Comparison of ENCODE assay signal across 8 cellular contexts in genomic region chr12:57772429-57773322, GRCh38. TPM values are rescaled to one million over a fixed set of nuclear protein-coding genes. Genes with fewer than 3 reads are reported as not detected.
DNase-seq lines count a peak whose midpoint lies in the region; ATAC-seq, FAIRE-seq and TF ChIP-seq lines count a peak whose summit lies in the region.

Gene EEF1AKMT3, plus strand, starts transcription at chr12:57772614. Its CDS starts 111 bp downstream, at chr12:57772725.

- no peak for FAIRE-seq in D721Med (lab: Jason Lieb, UNC)

- CTCF ChIA-PET in CD4-positive, alpha-beta T cell (lab: Charles Lee): interaction anchor here (0.7 to 3.3 kb wide), 5 partner anchors 8 to 16 kb away, joined by 3 to 10 read pairs (median 6); partner anchors contain the start of gene TSFM
- CTCF ChIA-PET in T-cell (lab: Charles Lee): interaction anchor here (0.7 to 1.3 kb wide), 5 partner anchors 9 to 18 kb away, joined by 3 to 11 read pairs (median 4); partner anchors contain the start of gene TSFM (in 2 of the 2)

- peak within 1 kb of the TSS; percentile 79 for H3K27ac ChIP-seq in CD4-positive, alpha-beta T cell (ENCODE audit: low read depth, low read length)
- H3K27ac ChIP-seq in HL-60 (replicated peaks): peak within 1 kb of the TSS; percentile 96
- H3K27ac ChIP-seq in ectodermal cell (ENCODE audit: insufficient read depth, low read depth, low read length, poor library complexity, severe bottlenecking): peak within 1 kb of the TSS; percentile 92
- H3K27ac ChIP-seq in lower lobe of right lung: peak within 1 kb of the TSS; percentile 91

- peaks cover 2% of the 10 kb centered on the region for H3K4me1 ChIP-seq in ectodermal cell (ENCODE audit: control insufficient read depth, insufficient read depth, low read length)
- peaks cover 21% of the 10 kb centered on the region for H3K4me1 ChIP-seq in lower lobe of right lung

- H3K27me3 ChIP-seq in CD4-positive, alpha-beta T cell (ENCODE audit: control insufficient read depth, insufficient read depth, low read length): peaks cover 1% of the 10 kb centered on the region
- no peaks in the 10 kb centered on the region for H3K27me3 ChIP-seq in HL-60 (ENCODE audit: insufficient read depth, poor library complexity, severe bottlenecking)
- peaks cover 12% of the 10 kb centered on the region for H3K27me3 ChIP-seq in ectodermal cell (ENCODE audit: control insufficient read depth, insufficient read depth, low read length, poor library complexity, severe bottlenecking)
- no peaks in the 10 kb centered on the region for H3K27me3 ChIP-seq in lower lobe of right lung (ENCODE audit: low read depth)

- H3K27ac Mint-ChIP-seq in CD4-positive, alpha-beta T cell: peak within 1 kb of the TSS; percentile 93
- H3K27ac Mint-ChIP-seq in T-cell: peak within 1 kb of the TSS; percentile 93 to 94

- H3K9me3 ChIP-seq in CD4-positive, alpha-beta T cell (ENCODE audit: control insufficient read depth, low read length): no peaks in the 10 kb centered on the region
- H3K9me3 ChIP-seq in ectodermal cell (ENCODE audit: control insufficient read depth, low read length) (no peaks in the 10 kb centered on the region), lower lobe of right lung (no peaks in the 10 kb centered on the region)

- peaks cover 23% of the 10 kb centered on the region for H3K36me3 Mint-ChIP-seq in CD4-positive, alpha-beta T cell (ENCODE audit: low read depth)
- peaks cover 13% of the 10 kb centered on the region for H3K36me3 Mint-ChIP-seq in T-cell

- peak within 1 kb of the TSS; percentile 94 for H3K4me3 Mint-ChIP-seq in CD4-positive, alpha-beta T cell
- H3K4me3 Mint-ChIP-seq in T-cell: peak within 1 kb of the TSS; percentile 94 to 96 (median 95)

- POLR2A ChIA-PET in CD4-positive, alpha-beta T cell (lab: Charles Lee): interaction anchor here (0.7 to 1.5 kb wide), 13 partner anchors 9 to 164 kb away, joined by 3 to 15 read pairs (median 3); partner anchors contain the start of genes CDK4 and TSFM
- POLR2A ChIA-PET in T-cell (lab: Charles Lee): interaction anchor here (0.6 to 1.0 kb wide), 3 partner anchors 10 to 29 kb away, joined by 3 to 10 read pairs (median 4); no protein-coding TSS in a partner anchor

- H3K27me3 Mint-ChIP-seq in CD4-positive, alpha-beta T cell: no peaks in the 10 kb centered on the region
- H3K27me3 Mint-ChIP-seq in T-cell: no peaks in the 10 kb centered on the region

- TF ChIP-seq CTCF in CD4-positive, alpha-beta T cell (IDR thresholded peaks at IDR 0.05): no peak
- no peak for TF ChIP-seq CTCF in HL-60 (IDR thresholded peaks at IDR 0.05; ENCODE audit: insufficient read depth, low read length)
- no peak for TF ChIP-seq CTCF in lower lobe of right lung (IDR thresholded peaks at IDR 0.05)
- no peak for TF ChIP-seq CTCF in subcutaneous adipose tissue (IDR thresholded peaks at IDR 0.05; ENCODE audit: low read depth)
- no peak for TF ChIP-seq CTCF in D721Med (IDR thresholded peaks at IDR 0.05; ENCODE audit: insufficient read depth, missing control alignments)

- ATAC-seq in CD4-positive, alpha-beta T cell (ENCODE audit: poor library complexity): peak; percentile 7
- ATAC-seq in GM19438 (IDR thresholded peaks at IDR 0.05; ENCODE audit: low read depth, unreplicated experiment) (peak; percentile 33), T-cell (replicated peaks in 1 of 4) (peak in 3 of 4 experiments; percentile 18 to 33 (median 23)), lower lobe of right lung (peak; percentile 71 to 84)

- peaks cover 15% of the 10 kb centered on the region for H3K4me1 Mint-ChIP-seq in CD4-positive, alpha-beta T cell (ENCODE audit: low read depth)
- H3K4me1 Mint-ChIP-seq in T-cell: peaks cover 11 to 21% (median 21%) of the 10 kb centered on the region in 3 donors

- no peak for DNase-seq in CD4-positive, alpha-beta T cell
- DNase-seq in HL-60 (ENCODE audit: low read depth in 1 of 2, low spot score in 1 of 2) (peak in 1 of 2 experiments; percentile 49), T-cell (peak in 2 of 34 experiments; percentile 12 to 16), lower lobe of right lung (peak; percentile 79), D721Med (ENCODE audit: insufficient read length, low spot score) (no peak)

- H3K4me3 ChIP-seq in HL-60 (replicated peaks; ENCODE audit: insufficient read depth, low read length) (peak within 1 kb of the TSS; percentile 79), ectodermal cell (ENCODE audit: insufficient read depth, low read depth, low read length) (peak within 1 kb of the TSS; percentile 59), lower lobe of right lung (peak within 1 kb of the TSS; percentile 93)

- H3K36me3 ChIP-seq in ectodermal cell (ENCODE audit: control insufficient read depth, insufficient read depth, low read length) (no peaks in the 10 kb centered on the region), lower lobe of right lung (peaks cover 29% of the 10 kb centered on the region)

- 7% methylated on average over 67 of the region's 67 CpGs for WGBS in ectodermal cell, 2 experiments

- no peaks in the 10 kb centered on the region for H3K9me3 Mint-ChIP-seq in CD4-positive, alpha-beta T cell
- H3K9me3 Mint-ChIP-seq in T-cell: no peaks in the 10 kb centered on the region

- intact Hi-C loops in CD4-positive, alpha-beta T cell (cut with DNase I, micrococcal nuclease): loop anchor here (1.0 to 5.0 kb wide), 3 partner anchors 10 to 75 kb away; partner anchors contain the start of genes CTDSP2 (in 1 of the 2) and TSFM (in 1 of the 2)
- intact Hi-C loops in lower lobe of right lung (cut with DNase I): no loop called here

RNA-seq across cellular contexts. Expression of gene EEF1AKMT3, which starts in this region (rescaled TPM):
- total RNA-seq in CD4-positive, alpha-beta T cell: 1 to 10 TPM; 1.1 to 1.4 TPM
- total RNA-seq in T-cell (1 to 10 TPM; 2.4 to 5.1 (median 3.4) TPM), lower lobe of right lung (6.8 TPM), subcutaneous adipose tissue (10 to 100 TPM; 10.3 to 14.6 (median 11.4) TPM)
- 6.6 TPM for polyA plus RNA-seq in ectodermal cell (2013, experiment 1 of 4)
- polyA plus RNA-seq in ectodermal cell (2013, experiment 2 of 4): 5.0 TPM
- 4.8 TPM for polyA plus RNA-seq in ectodermal cell (2013, experiment 3 of 4)
- 5.5 TPM for polyA plus RNA-seq in ectodermal cell (2013, experiment 4 of 4)

Comparison
In these comparisons a context has a peak if more than half of its experiments do, and no peak if none do; other contexts are left out.
1. ATAC-seq: peak in every context shown above with its lines; median percentile 78 in lower lobe of right lung; 33 in GM19438; 23 in T-cell; 7 in CD4-positive, alpha-beta T cell.